ENCODE assay signal across 8 cellular contexts in the genomic region with DNA sequence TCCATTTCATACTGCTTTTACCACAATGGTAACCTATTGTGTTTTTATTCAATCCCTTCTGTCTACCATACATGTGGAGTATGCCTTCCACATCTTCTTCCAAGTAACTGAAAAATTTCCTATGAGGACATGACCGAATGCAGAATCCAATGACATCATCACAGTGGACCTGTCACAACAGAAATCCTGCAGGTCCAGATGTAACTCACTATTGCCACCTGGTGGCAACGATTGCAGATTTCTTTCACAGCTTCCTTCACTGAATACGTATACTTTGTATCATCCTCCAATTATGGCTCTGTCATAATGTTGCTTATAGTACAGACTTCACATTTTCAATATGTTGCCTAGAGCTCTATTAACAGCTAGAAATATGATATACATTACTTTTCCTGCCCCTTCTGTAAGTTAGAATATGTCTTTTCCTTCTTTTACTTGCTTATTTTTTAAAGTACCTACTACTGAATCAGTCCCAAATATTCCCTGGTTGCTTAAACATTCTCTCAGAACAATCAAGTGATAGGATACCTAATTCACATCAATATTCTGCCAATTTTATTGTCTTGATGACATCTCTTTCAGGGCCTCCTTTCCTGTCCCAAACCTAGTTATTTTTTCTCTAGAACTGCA. TPM values are rescaled to one million over a fixed set of nuclear protein-coding genes. Genes with fewer than 3 reads are reported as not detected.
DNase-seq lines count a peak whose midpoint lies in the region; ATAC-seq and TF ChIP-seq lines count a peak whose summit lies in the region.

No MANE protein-coding gene starts in this region.

- no peaks in the 10 kb centered on the region for H3K36me3 Mint-ChIP-seq in activated naive CD4-positive, alpha-beta T cell treated with anti-CD3 and anti-CD28 coated beads for 36 hours (ENCODE audit: low read depth)
- H3K36me3 Mint-ChIP-seq in glutamatergic neuron (ENCODE audit: unreplicated experiment), result no peaks in the 10 kb centered on the region

- no peaks in the 10 kb centered on the region for H3K27me3 Mint-ChIP-seq in activated naive CD4-positive, alpha-beta T cell treated with anti-CD3 and anti-CD28 coated beads for 36 hours (ENCODE audit: low read depth)
- no peaks in the 10 kb centered on the region for H3K27me3 Mint-ChIP-seq in glutamatergic neuron (ENCODE audit: unreplicated experiment)

- peak; percentile 92 for DNase-seq in G401 (ENCODE audit: low spot score)
- DNase-seq in NCI-H524 treated with DMSO at 0.1 percent for 48 hours (lab: John Stamatoyannopoulos, UW), result peak; percentile 23
- peak; percentile 66 for DNase-seq in activated naive CD4-positive, alpha-beta T cell treated with anti-CD3 and anti-CD28 coated beads for 36 hours
- DNase-seq in glutamatergic neuron, result peak; percentile 78
- DNase-seq in pons (ENCODE audit: low spot score), result peak; percentile 87
- DNase-seq in activated effector memory CD4-positive, alpha-beta T cell treated with Interleukin-2 at 50 U/mL for 16 hours, result no peak

- H3K27ac Mint-ChIP-seq in activated naive CD4-positive, alpha-beta T cell treated with anti-CD3 and anti-CD28 coated beads for 36 hours, result no peak overlapping the region
- H3K27ac Mint-ChIP-seq in glutamatergic neuron (ENCODE audit: unreplicated experiment), result no peak overlapping the region

- TF ChIP-seq CTCF in glutamatergic neuron (IDR thresholded peaks at IDR 0.05; ENCODE audit: partially characterized antibody, unreplicated experiment), result peak; percentile 89

- CTCF ChIA-PET in activated naive CD4-positive, alpha-beta T cell treated with anti-CD3 and anti-CD28 coated beads for 36 hours (lab: Charles Lee), result interaction anchor here (0.6 to 1.5 kb wide), 3 partner anchors 12 to 587 kb away, joined by 3 to 4 read pairs (median 3); no protein-coding TSS in a partner anchor

- no peak overlapping the region for H3K4me3 Mint-ChIP-seq in activated naive CD4-positive, alpha-beta T cell treated with anti-CD3 and anti-CD28 coated beads for 36 hours
- no peak overlapping the region for H3K4me3 Mint-ChIP-seq in glutamatergic neuron (ENCODE audit: unreplicated experiment)

- intact Hi-C loops in activated naive CD4-positive, alpha-beta T cell treated with anti-CD3 and anti-CD28 coated beads for 36 hours (cut with micrococcal nuclease), result loop anchor here (1.0 to 10.0 kb wide), 4 partner anchors 210 to 1062 kb away; a partner anchor contains a TSS

- no peaks in the 10 kb centered on the region for H3K4me1 Mint-ChIP-seq in activated naive CD4-positive, alpha-beta T cell treated with anti-CD3 and anti-CD28 coated beads for 36 hours (ENCODE audit: low read depth)
- H3K4me1 Mint-ChIP-seq in glutamatergic neuron (ENCODE audit: low read depth, unreplicated experiment), result no peaks in the 10 kb centered on the region

- no peaks in the 10 kb centered on the region for H3K9me3 Mint-ChIP-seq in activated naive CD4-positive, alpha-beta T cell treated with anti-CD3 and anti-CD28 coated beads for 36 hours
- H3K9me3 Mint-ChIP-seq in glutamatergic neuron (ENCODE audit: unreplicated experiment), result no peaks in the 10 kb centered on the region

- ATAC-seq in GM21367 (IDR thresholded peaks at IDR 0.05; ENCODE audit: unreplicated experiment), result peak; percentile 99
- peak; percentile 96 for ATAC-seq in HG03521 (IDR thresholded peaks at IDR 0.05; ENCODE audit: unreplicated experiment)

- in situ Hi-C loops in G401 (cut with HindIII; ENCODE audit: low sequenced_read_pairs), result no loop called here

RNA-seq across cellular contexts. Expression of a gene that starts 45.4 kb away (rescaled TPM):
- not detected in 2 replicates for total RNA-seq in G401 (2014; rRNA removed; shearing (Covaris generic))
- total RNA-seq in activated naive CD4-positive, alpha-beta T cell treated with anti-CD3 and anti-CD28 coated beads for 36 hours, result not detected
- not detected for total RNA-seq in glutamatergic neuron (ENCODE audit: unreplicated experiment)
